1 cellular context compared by ENCODE assay signal in genomic region chr11:126267650-126268049, GRCh38.
A peak's percentile ranks its signal among the peaks of the same experiment; 100 is the strongest.
TF ChIP-seq lines count a peak whose summit lies in the region.

No MANE protein-coding gene starts in this region.

TF ChIP-seq in HepG2, 621 proteins besides CTCF, POLR2A, EP300 and RAD21:
- TF ChIP-seq POLR2AphosphoS5 (IDR thresholded peaks at IDR 0.05; ENCODE audit: low read depth, low read length), result peak; percentile 5; the same call in 1 of the 2 replicates
- no peak for TF ChIP-seq FOXC1 (CRISPR knock-in tag; IDR thresholded peaks at IDR 0.05; ENCODE audit: borderline replicate concordance)
- TF ChIP-seq ATAD3A (CRISPR knock-in tag; IDR thresholded peaks at IDR 0.05), result no peak
- TF ChIP-seq RBM22 (optimal IDR thresholded peaks at IDR 0.05; ENCODE audit: low read length), result peak; percentile 18
- TF ChIP-seq ATF7 (IDR thresholded peaks at IDR 0.05), result peak; percentile 66
- no peak for TF ChIP-seq ATF7 (CRISPR knock-in tag; IDR thresholded peaks at IDR 0.05)
- TF ChIP-seq MTF2 (CRISPR knock-in tag; IDR thresholded peaks at IDR 0.05; ENCODE audit: borderline replicate concordance), result no peak
